Comparison of ENCODE assay signal across 4 cellular contexts in the genomic region with DNA sequence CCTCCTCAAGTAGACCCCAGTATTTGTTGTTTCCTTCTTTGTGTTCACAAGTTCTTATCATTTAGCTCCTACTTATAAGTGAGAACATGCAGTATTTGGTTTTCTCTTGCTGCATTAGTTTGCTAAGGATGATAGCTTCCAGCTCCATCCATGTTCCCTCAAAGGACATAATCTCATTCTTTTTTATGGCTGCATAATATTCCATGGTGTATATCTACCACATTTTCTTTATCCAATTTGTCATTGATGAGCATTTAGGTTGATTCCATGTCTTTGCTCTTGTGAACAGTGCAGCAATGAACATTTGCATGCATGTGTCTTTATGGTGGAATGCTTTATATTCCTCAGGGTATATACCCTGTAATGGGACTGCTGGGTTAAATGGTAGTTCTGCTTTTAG.
DNase-seq lines count a peak whose midpoint lies in the region; ATAC-seq, FAIRE-seq and TF ChIP-seq lines count a peak whose summit lies in the region.
"Not testable (repeated sequence)": the region's sequence is repeated elsewhere in the genome, so short reads cannot be mapped to it uniquely, and the experiment has no call there.

No MANE protein-coding gene starts in this region.

- H3K4me2 ChIP-seq in K562 (ENCODE audit: insufficient read depth, low read length) = not testable (repeated sequence)

- H3K9me1 ChIP-seq in K562 (ENCODE audit: control insufficient read depth, insufficient read depth, low read length) = not testable (repeated sequence)

- not testable (repeated sequence) for H3K9me3 ChIP-seq in HEK293 (ENCODE audit: control insufficient read depth, insufficient read depth, low read depth, low read length); K562 (replicated peaks; ENCODE audit: control insufficient read depth, insufficient read depth, low read depth, low read length)

- DNase-seq in H54 (ENCODE audit: insufficient read length, low spot score); K562 (ENCODE audit: extremely low read depth in 1 of 4, low spot score in 3 of 4): not testable (repeated sequence)

- H3K4me1 ChIP-seq in HEK293 (ENCODE audit: control insufficient read depth, insufficient read depth, low read length); K562 (replicated peaks in 1 of 2; ENCODE audit: control insufficient read depth in 2 of 2, insufficient read depth in 2 of 2, low read length in 2 of 2): not testable (repeated sequence)

- H3K27ac ChIP-seq in HEK293 (ENCODE audit: extremely low read depth, low read depth, low read length); K562 (ENCODE audit: extremely low read depth, low read depth, low read length): not testable (repeated sequence)

- H2AFZ ChIP-seq in K562 (ENCODE audit: low read depth, low read length) = not testable (repeated sequence)

- POLR2A ChIA-PET in HEK293 (lab: Yijun Ruan, JAX); K562 (lab: Yijun Ruan, JAX): not testable (repeated sequence)

- H3K79me2 ChIP-seq in K562 (ENCODE audit: control insufficient read depth, insufficient read depth, low read length) = not testable (repeated sequence)

- CTCF ChIA-PET in HEK293 (lab: Yijun Ruan, JAX); K562 (lab: Yijun Ruan, JAX; ENCODE audit: low intra/inter-chr PET ratio): not testable (repeated sequence)

- intact Hi-C loops in K562 (cut with micrococcal nuclease) = not testable (repeated sequence)

- not testable (repeated sequence) for TF ChIP-seq POLR2A in H54 (IDR thresholded peaks at IDR 0.05; ENCODE audit: low read depth, low read length); K562 (conservative IDR thresholded peaks at IDR 0.05)

- H3K9ac ChIP-seq in K562 (ENCODE audit: insufficient read depth in 1 of 2, low read depth in 2 of 2, low read length in 2 of 2) = not testable (repeated sequence)

- TF ChIP-seq RAD21 in K562 (CRISPR knock-in tag; conservative IDR thresholded peaks at IDR 0.05 in 1 of 2, IDR thresholded peaks at IDR 0.05 in 1 of 2) = not testable (repeated sequence)

- peak; percentile 6 for FAIRE-seq in H54 (lab: Jason Lieb, UNC)
- not testable (repeated sequence) for FAIRE-seq in K562 (lab: Jason Lieb, UNC)

- H3K4me3 ChIP-seq in HEK293 (ENCODE audit: low read depth, low read length); K562: not testable (repeated sequence)

- not testable (repeated sequence) for ATAC-seq in SK-N-SH treated with all-trans-retinoic acid at 6 μM for 48 hours, K562

- in situ Hi-C loops in K562 (cut with MboI) = not testable (repeated sequence)

- TF ChIP-seq CTCF in HEK293 (tag by site-specific recombination; IDR thresholded peaks at IDR 0.05); K562 (IDR thresholded peaks at IDR 0.05 in 2 of 3, conservative IDR thresholded peaks at IDR 0.05 in 1 of 3; ENCODE audit: insufficient read depth in 2 of 3, low read depth in 1 of 3, low read length in 3 of 3): not testable (repeated sequence)

- TF ChIP-seq EP300 in K562 (IDR thresholded peaks at IDR 0.05; ENCODE audit: low read length) = not testable (repeated sequence)

- H4K20me1 ChIP-seq in K562 (replicated peaks; ENCODE audit: control insufficient read depth, insufficient read depth, low read length) = not testable (repeated sequence)

- not testable (repeated sequence) for H3K27me3 ChIP-seq in K562 (ENCODE audit: control insufficient read depth in 2 of 2, insufficient read depth in 2 of 2, low read length in 2 of 2)

- BruUV-seq in K562 (replicated peaks; lab: Mats Ljungman, UMichigan) = not testable (repeated sequence)

- not testable (repeated sequence) for H3K36me3 ChIP-seq in HEK293 (ENCODE audit: control insufficient read depth in 2 of 2, insufficient read depth in 1 of 2, low read length in 2 of 2); K562 (ENCODE audit: control insufficient read depth, insufficient read depth, low read length)

TF ChIP-seq in HEK293, 187 proteins besides CTCF, POLR2A, EP300 and RAD21:
- TF ChIP-seq ZNF146 (tag by site-specific recombination; IDR thresholded peaks at IDR 0.05) = peak; percentile 62

TF ChIP-seq in SK-N-SH treated with all-trans-retinoic acid at 6 μM for 48 hours, 23 proteins besides CTCF, POLR2A, EP300 and RAD21:
- peak; percentile 67 for TF ChIP-seq ZNF8 (CRISPR knock-in tag; IDR thresholded peaks at IDR 0.05)

TF ChIP-seq in K562, 482 proteins besides CTCF, POLR2A, EP300 and RAD21:
- peak; percentile 93 for TF ChIP-seq ZNF146 (CRISPR knock-in tag; IDR thresholded peaks at IDR 0.05; ENCODE audit: unreplicated experiment)
TF ChIP-seq in K562: peak in this region for 1; not testable (repeated sequence) for 481.
